10 cellular contexts compared by ENCODE assay signal in the genomic region with DNA sequence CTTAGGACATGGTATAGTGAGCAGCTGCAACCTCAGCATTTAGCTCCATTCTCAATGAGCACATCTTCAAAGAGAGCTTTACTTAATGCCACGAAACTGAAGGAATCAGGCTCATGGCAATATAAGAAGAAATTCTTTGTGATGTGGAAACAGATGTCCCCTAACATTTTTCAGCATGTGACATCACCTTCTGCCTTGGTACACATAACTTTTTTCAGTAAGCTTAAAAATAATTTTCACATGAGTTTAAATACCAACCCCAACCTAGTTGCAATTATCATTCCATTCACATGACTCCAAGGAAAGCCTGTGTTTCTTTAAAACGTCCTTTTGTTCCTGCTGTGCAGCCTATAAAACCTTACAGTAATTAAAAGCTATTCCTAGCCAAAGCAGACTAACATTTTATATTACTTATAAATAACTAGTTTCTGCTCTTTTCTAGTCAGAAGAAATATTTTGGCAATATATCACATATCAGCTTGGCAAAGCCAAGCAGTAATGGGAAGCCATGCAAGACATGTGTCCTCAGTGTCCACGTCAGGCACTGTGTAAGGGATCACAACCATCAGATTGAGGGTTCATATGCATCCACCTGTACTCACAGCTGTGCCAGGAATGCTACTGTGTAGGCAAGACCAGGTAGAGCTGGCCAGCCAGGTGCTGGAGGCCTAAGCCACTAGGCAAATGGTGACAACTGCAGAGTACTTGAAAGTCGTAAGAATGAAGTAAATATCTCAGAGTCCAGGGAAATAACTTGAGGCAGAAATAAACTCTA.
A peak's percentile ranks its signal among the peaks of the same experiment; 100 is the strongest.
DNase-seq lines count a peak whose midpoint lies in the region; ATAC-seq and TF ChIP-seq lines count a peak whose summit lies in the region.
"Had no signal": no experiment of that assay in that cellular context is flagged by ENCODE, and none has a peak within 500 bp of the region (broad histone marks: within the 10 kb centered on the region; RNA-seq: fewer than 3 reads in every experiment).

No MANE protein-coding gene starts in this region.

- H3K9me3 Mint-ChIP-seq in activated T-helper 17 cell treated with anti-CD3 and anti-CD28 coated beads, Interleukin-2, amount 50 U/mL, for 72 hours = no peaks in the 10 kb centered on the region

- intact Hi-C loops in left ventricle myocardium inferior (cut with micrococcal nuclease) = no loop called here
- intact Hi-C loops in Right ventricle myocardium superior (cut with DNase I) = no loop called here
- intact Hi-C loops in vagina (cut with DNase I) = no loop called here

- H3K27ac ChIP-seq in left ventricle myocardium inferior (replicated peaks) = peak overlapping the region; percentile 57
- peak overlapping the region; percentile 28 for H3K27ac ChIP-seq in vagina
- H3K27ac ChIP-seq: lower lobe of right lung had no signal

- ATAC-seq in Right ventricle myocardium superior (ENCODE audit: poor library complexity) (no peak), HG03175 (IDR thresholded peaks at IDR 0.05; ENCODE audit: unreplicated experiment) (no peak), HG03571 (IDR thresholded peaks at IDR 0.05; ENCODE audit: unreplicated experiment) (no peak), HG03354 (IDR thresholded peaks at IDR 0.05; ENCODE audit: poor library complexity, severe bottlenecking, unreplicated experiment) (no peak)
- no peak for ATAC-seq in activated T-helper 17 cell treated with anti-CD3 and anti-CD28 coated beads, Interleukin-2, amount 50 U/mL, for 72 hours (replicated peaks)

- TF ChIP-seq CTCF in left ventricle myocardium inferior (IDR thresholded peaks at IDR 0.05; ENCODE audit: borderline replicate concordance) = no peak
- TF ChIP-seq CTCF in vagina (IDR thresholded peaks at IDR 0.05) = no peak

- H3K4me1 Mint-ChIP-seq in activated T-helper 17 cell treated with anti-CD3 and anti-CD28 coated beads, Interleukin-2, amount 50 U/mL, for 72 hours = peaks cover 40% of the 10 kb centered on the region

- H3K9me3 ChIP-seq in left ventricle myocardium inferior (replicated peaks) (no peaks in the 10 kb centered on the region), vagina (no peaks in the 10 kb centered on the region)
- H3K9me3 ChIP-seq: lower lobe of right lung had no signal

- H3K4me1 ChIP-seq in left ventricle myocardium inferior = peaks cover 63% of the 10 kb centered on the region
- H3K4me1 ChIP-seq in vagina = peaks cover 17% of the 10 kb centered on the region
- H3K4me1 ChIP-seq: lower lobe of right lung had no signal

- no peak for DNase-seq in left ventricle myocardium inferior
- DNase-seq in Right ventricle myocardium superior = no peak
- peak; percentile 28 for DNase-seq in hepatic stellate cell (ENCODE audit: low spot score)
- DNase-seq in vagina (ENCODE audit: extremely low spot score in 2 of 2) = no peak
- DNase-seq: DMS79 treated with DMSO at 0.1 percent for 48 hours, lower lobe of right lung had no signal

- peak overlapping the region; percentile 75 for H3K4me3 Mint-ChIP-seq in activated T-helper 17 cell treated with anti-CD3 and anti-CD28 coated beads, Interleukin-2, amount 50 U/mL, for 72 hours

- H3K4me3 ChIP-seq in left ventricle myocardium inferior = no peak overlapping the region
- no peak overlapping the region for H3K4me3 ChIP-seq in vagina
- H3K4me3 ChIP-seq: lower lobe of right lung had no signal

- H3K36me3 Mint-ChIP-seq in activated T-helper 17 cell treated with anti-CD3 and anti-CD28 coated beads, Interleukin-2, amount 50 U/mL, for 72 hours (ENCODE audit: low read depth) = peaks cover 66% of the 10 kb centered on the region

- H3K27me3 ChIP-seq in left ventricle myocardium inferior (ENCODE audit: low read depth) (no peaks in the 10 kb centered on the region), vagina (no peaks in the 10 kb centered on the region)

- no peak for TF ChIP-seq POLR2A in vagina (IDR thresholded peaks at IDR 0.05)

- no peaks in the 10 kb centered on the region for H3K27me3 Mint-ChIP-seq in activated T-helper 17 cell treated with anti-CD3 and anti-CD28 coated beads, Interleukin-2, amount 50 U/mL, for 72 hours

- peak overlapping the region; percentile 97 for H3K27ac Mint-ChIP-seq in activated T-helper 17 cell treated with anti-CD3 and anti-CD28 coated beads, Interleukin-2, amount 50 U/mL, for 72 hours

- no peaks in the 10 kb centered on the region for H3K36me3 ChIP-seq in left ventricle myocardium inferior
- no peaks in the 10 kb centered on the region for H3K36me3 ChIP-seq in vagina
- H3K36me3 ChIP-seq: lower lobe of right lung had no signal
